Comparison of ENCODE assay signal across 18 cellular contexts in the genomic region with DNA sequence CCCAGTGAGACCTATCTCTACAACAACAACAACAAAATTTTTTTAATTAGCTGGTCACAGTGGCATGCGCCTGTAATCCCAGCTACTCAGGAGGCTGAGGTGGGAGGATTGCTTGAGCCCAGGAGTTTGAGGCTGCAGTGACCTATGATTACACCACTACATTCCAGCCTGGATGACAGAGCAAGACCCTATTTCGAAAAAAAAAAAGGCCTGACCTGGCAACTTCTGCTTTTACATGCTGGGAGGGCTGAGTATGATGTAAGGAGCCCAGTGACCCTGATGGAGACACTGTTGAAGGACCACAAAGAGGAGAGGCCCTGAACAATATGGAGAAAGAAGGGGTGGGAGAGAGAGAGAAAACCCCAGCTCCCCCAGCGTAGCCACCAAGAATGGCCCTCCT.
"Had no signal": no experiment of that assay in that cellular context is flagged by ENCODE, and none has a peak within 500 bp of the region (broad histone marks: within the 10 kb centered on the region; RNA-seq: fewer than 3 reads in every experiment).

No MANE protein-coding gene starts in this region.

- H3K36me3 ChIP-seq: adrenal gland, esophagus squamous epithelium, heart right ventricle, ovary, stomach had no signal

- ATAC-seq: activated naive CD4-positive, alpha-beta T cell treated with anti-CD3 and anti-CD28 coated beads, Interleukin-2, amount 50 U/mL, for 72 hours; heart right ventricle; left cardiac atrium; naive thymus-derived CD4-positive, alpha-beta T cell; psoas muscle; right cardiac atrium had no signal

- H3K27ac ChIP-seq: adrenal gland, esophagus squamous epithelium, heart right ventricle, ovary, psoas muscle, skin epidermis, stomach had no signal

- DNase-seq: activated CD4-positive, alpha-beta memory T cell treated with anti-CD3 and anti-CD28 coated beads for 36 hours; activated gamma-delta T cell treated with Interleukin-2 at 50 U/mL for 16 hours; activated T-cell treated with anti-CD3 and anti-CD28 coated beads for 4 hours; effector CD4-positive, alpha-beta T cell; esophagus squamous epithelium; heart right ventricle; left cardiac atrium; mesendoderm; naive thymus-derived CD4-positive, alpha-beta T cell; ovary; psoas muscle; right cardiac atrium; stimulated activated CD4-positive, alpha-beta T cell treated with anti-CD3 and anti-CD28 coated beads, Interleukin-2, amount 100 ng/mL, for 48 hours; stomach had no signal

- FAIRE-seq: endothelial cell of umbilical vein had no signal

- H3K9me3 ChIP-seq: adrenal gland, esophagus squamous epithelium, heart right ventricle, ovary, psoas muscle, stomach had no signal

- H3K4me3 ChIP-seq: adrenal gland, esophagus squamous epithelium, heart right ventricle, ovary, psoas muscle, skin epidermis, stomach had no signal

- H3K4me1 ChIP-seq: adrenal gland, psoas muscle, stomach had no signal

- H3K27me3 ChIP-seq: adrenal gland, esophagus squamous epithelium, heart right ventricle, ovary, stomach had no signal
